ENCODE assay signal across 8 cellular contexts in the genomic region with DNA sequence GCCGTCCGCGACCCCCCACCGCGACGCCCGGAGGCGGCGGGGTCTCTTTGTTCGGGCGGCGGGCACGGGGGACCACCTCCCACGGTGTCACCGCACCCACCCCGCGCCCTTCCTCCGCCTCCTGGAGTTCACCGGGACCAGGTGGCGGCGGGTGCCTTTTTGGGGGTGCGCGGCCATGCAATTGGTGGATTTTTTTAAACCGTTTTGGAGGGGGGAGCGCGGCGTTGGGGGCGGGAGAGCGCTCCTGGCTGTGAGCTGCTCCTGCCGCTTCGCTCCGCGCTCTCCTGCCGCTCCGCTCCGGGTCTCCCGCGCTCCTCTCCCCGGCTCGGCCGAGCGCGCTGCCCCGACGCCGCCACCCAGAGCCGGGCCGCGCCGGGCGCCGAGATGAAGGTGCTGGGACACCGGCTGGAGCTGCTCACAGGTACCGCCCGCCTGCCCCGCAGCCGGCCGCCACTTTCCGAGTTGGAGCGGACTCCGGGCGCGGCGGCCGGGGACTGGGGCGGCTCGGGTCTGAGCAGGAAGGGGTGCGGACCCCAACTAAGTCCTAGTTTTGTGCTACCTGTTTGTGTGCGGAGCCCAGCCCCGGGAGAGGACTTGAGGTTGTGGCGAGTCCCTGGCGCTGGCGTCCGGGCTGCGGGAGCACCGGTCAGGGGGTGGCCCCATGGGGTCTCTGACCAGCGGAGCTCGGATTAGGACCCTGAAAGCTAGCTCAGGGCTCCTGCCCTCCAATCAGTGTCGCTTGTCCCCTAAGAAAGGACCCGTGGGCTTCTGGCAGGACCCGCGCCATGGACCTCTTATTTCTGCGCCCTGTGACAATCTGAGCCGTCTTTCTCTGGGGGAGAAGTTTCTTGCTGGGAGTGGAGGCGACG. TPM values are rescaled to one million over a fixed set of nuclear protein-coding genes. Genes with fewer than 3 reads are reported as not detected.
DNase-seq lines count a peak whose midpoint lies in the region; ATAC-seq and TF ChIP-seq lines count a peak whose summit lies in the region.

No MANE protein-coding gene starts in this region.

- H3K27ac ChIP-seq in ascending aorta, result no peak overlapping the region
- H3K27ac ChIP-seq in subcutaneous abdominal adipose tissue (ENCODE audit: low read depth, low read length), result no peak overlapping the region

- no peak for ATAC-seq in HG03196 (IDR thresholded peaks at IDR 0.05; ENCODE audit: unreplicated experiment)

- CTCF ChIA-PET in activated naive CD4-positive, alpha-beta T cell treated with anti-CD3 and anti-CD28 coated beads for 36 hours (lab: Charles Lee), result interaction anchor here (0.6 to 1.1 kb wide), 2 partner anchors 23 to 95 kb away, joined by 3 to 4 read pairs; no protein-coding TSS in a partner anchor

- no peaks in the 10 kb centered on the region for H3K36me3 Mint-ChIP-seq in activated naive CD4-positive, alpha-beta T cell treated with anti-CD3 and anti-CD28 coated beads for 36 hours (ENCODE audit: low read depth)

- peaks cover 62% of the 10 kb centered on the region for H3K27me3 Mint-ChIP-seq in activated naive CD4-positive, alpha-beta T cell treated with anti-CD3 and anti-CD28 coated beads for 36 hours (ENCODE audit: low read depth)

- H3K9ac ChIP-seq in subcutaneous abdominal adipose tissue (ENCODE audit: low read length in 5 of 5), result peak overlapping the region in 1 of 5 donors; percentile 14

- peak overlapping the region; percentile 59 to 64 for H3K4me3 ChIP-seq in ascending aorta
- H3K4me3 ChIP-seq in subcutaneous abdominal adipose tissue (ENCODE audit: low read depth in 1 of 5, low read length in 5 of 5), result peak overlapping the region; percentile 19 to 61 (median 55)

- H3K9me3 ChIP-seq in ascending aorta, result no peaks in the 10 kb centered on the region
- no peaks in the 10 kb centered on the region for H3K9me3 ChIP-seq in subcutaneous abdominal adipose tissue (ENCODE audit: control insufficient read depth in 5 of 5, low read length in 5 of 5)

- H3K4me3 Mint-ChIP-seq in activated naive CD4-positive, alpha-beta T cell treated with anti-CD3 and anti-CD28 coated beads for 36 hours, result peak overlapping the region; percentile 47

- DNase-seq in activated naive CD4-positive, alpha-beta T cell treated with anti-CD3 and anti-CD28 coated beads for 36 hours, result no peak
- no peak for DNase-seq in activated naive CD4-positive, alpha-beta T cell treated with anti-CD3 and anti-CD28 coated beads, Interleukin-2, amount 50 U/mL, for 16 hours
- DNase-seq in ascending aorta (ENCODE audit: low spot score in 2 of 2), result no peak
- peak; percentile 51 for DNase-seq in iPS-NIHi7 (ENCODE audit: extremely low spot score)
- no peak for DNase-seq in occipital lobe (lab: John Stamatoyannopoulos, UW)
- no peak for DNase-seq in KBM-7

- H3K36me3 ChIP-seq in ascending aorta (no peaks in the 10 kb centered on the region), subcutaneous abdominal adipose tissue (ENCODE audit: control insufficient read depth in 5 of 5, insufficient read depth in 5 of 5, low read length in 5 of 5) (no peaks in the 10 kb centered on the region)

- in situ Hi-C loops in KBM-7 (cut with MboI; ENCODE audit: low pct_unique_long_range_greater_than_20kb, low sequenced_read_pairs), result no loop called here

- H3K4me1 ChIP-seq in ascending aorta, result peaks cover 6 to 10% of the 10 kb centered on the region in 2 donors
- H3K4me1 ChIP-seq in subcutaneous abdominal adipose tissue (ENCODE audit: control insufficient read depth in 5 of 5, insufficient read depth in 5 of 5, low read length in 5 of 5), result peaks cover 0 to 21% (median 18%) of the 10 kb centered on the region in 5 donors

- TF ChIP-seq CTCF in ascending aorta (IDR thresholded peaks at IDR 0.05), result no peak

- no peaks in the 10 kb centered on the region for H3K9me3 Mint-ChIP-seq in activated naive CD4-positive, alpha-beta T cell treated with anti-CD3 and anti-CD28 coated beads for 36 hours

- peaks cover 12% of the 10 kb centered on the region for H3K4me1 Mint-ChIP-seq in activated naive CD4-positive, alpha-beta T cell treated with anti-CD3 and anti-CD28 coated beads for 36 hours (ENCODE audit: low read depth)

- H3K27me3 ChIP-seq in ascending aorta (peaks cover 21% of the 10 kb centered on the region), subcutaneous abdominal adipose tissue (ENCODE audit: control insufficient read depth in 5 of 5, insufficient read depth in 4 of 5, low read length in 5 of 5) (peaks cover 13 to 47% (median 33%) of the 10 kb centered on the region in 5 donors)

- intact Hi-C loops in activated naive CD4-positive, alpha-beta T cell treated with anti-CD3 and anti-CD28 coated beads for 36 hours (cut with micrococcal nuclease), result no loop called here
- intact Hi-C loops in ascending aorta (cut with DNase I), result no loop called here

- H3K27ac Mint-ChIP-seq in activated naive CD4-positive, alpha-beta T cell treated with anti-CD3 and anti-CD28 coated beads for 36 hours, result no peak overlapping the region

RNA-seq across cellular contexts. Expression of gene NDRG4, which starts 35.7 kb away (rescaled TPM):
- total RNA-seq in activated naive CD4-positive, alpha-beta T cell treated with anti-CD3 and anti-CD28 coated beads for 36 hours, result 1 to 10 TPM; 3.0 to 3.6 TPM
- total RNA-seq in ascending aorta, result 150 TPM
- 217 TPM for total RNA-seq in occipital lobe

RNA-seq across cellular contexts. Expression of gene SETD6, which starts 51.0 kb away (rescaled TPM):
- total RNA-seq in activated naive CD4-positive, alpha-beta T cell treated with anti-CD3 and anti-CD28 coated beads for 36 hours, result 1 to 10 TPM; 8.1 to 8.5 TPM
- total RNA-seq in ascending aorta (24.4 TPM), occipital lobe (21.5 TPM)

Comparison
In these comparisons a context has a peak if more than half of its experiments do, and no peak if none do; other contexts are left out.
1. RNA of gene NDRG4, which starts 35.7 kb away (total RNA-seq): 217 TPM in occipital lobe (single experiment) and 150 TPM in ascending aorta (single experiment); 3.0 to 3.6 TPM in activated naive CD4-positive, alpha-beta T cell treated with anti-CD3 and anti-CD28 coated beads for 36 hours; every median in the first group is over 10 times any median in the second.